1 cellular context compared by ENCODE assay signal in the genomic region with DNA sequence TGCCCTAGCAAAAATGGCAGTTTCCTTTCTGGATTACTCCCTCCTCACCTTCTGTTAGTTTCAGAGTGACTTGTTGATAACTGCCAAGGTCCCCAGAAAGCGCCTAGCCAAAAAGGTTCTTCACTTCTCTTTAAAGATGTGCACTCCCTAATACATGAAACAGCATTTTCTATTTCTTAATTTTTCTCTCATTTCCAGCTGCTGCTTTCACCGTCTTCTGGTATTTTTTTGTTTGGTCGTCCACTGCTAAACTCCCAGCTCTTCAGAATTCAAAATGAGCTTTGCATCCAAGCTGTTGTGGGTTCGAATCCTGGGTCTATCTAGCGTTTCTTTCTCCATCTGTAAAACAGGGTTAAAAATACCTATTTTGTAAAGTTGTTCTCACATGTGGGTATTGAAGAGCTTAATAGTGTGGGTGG.
TF ChIP-seq lines count a peak whose summit lies in the region.

No MANE protein-coding gene starts in this region.

TF ChIP-seq in GM12878, 131 proteins besides CTCF, POLR2A, EP300 and RAD21 (continues in another document):
- TF ChIP-seq, protein P1, sequence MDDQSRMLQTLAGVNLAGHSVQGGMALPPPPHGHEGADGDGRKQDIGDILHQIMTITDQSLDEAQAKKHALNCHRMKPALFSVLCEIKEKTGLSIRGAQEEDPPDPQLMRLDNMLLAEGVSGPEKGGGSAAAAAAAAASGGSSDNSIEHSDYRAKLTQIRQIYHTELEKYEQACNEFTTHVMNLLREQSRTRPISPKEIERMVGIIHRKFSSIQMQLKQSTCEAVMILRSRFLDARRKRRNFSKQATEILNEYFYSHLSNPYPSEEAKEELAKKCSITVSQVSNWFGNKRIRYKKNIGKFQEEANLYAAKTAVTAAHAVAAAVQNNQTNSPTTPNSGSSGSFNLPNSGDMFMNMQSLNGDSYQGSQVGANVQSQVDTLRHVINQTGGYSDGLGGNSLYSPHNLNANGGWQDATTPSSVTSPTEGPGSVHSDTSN (IDR thresholded peaks at IDR 0.05; ENCODE audit: insufficient replicate concordance, low read depth, low read length) = no peak
- no peak for TF ChIP-seq EGR1 (IDR thresholded peaks at IDR 0.05; ENCODE audit: borderline replicate concordance in 1 of 2, low read depth in 2 of 2, low read length in 2 of 2)
- no peak for TF ChIP-seq CREM (IDR thresholded peaks at IDR 0.05; ENCODE audit: low read depth)
- TF ChIP-seq MEF2B (IDR thresholded peaks at IDR 0.05; ENCODE audit: partially characterized antibody, poor library complexity, severe bottlenecking) = peak; percentile 33
- no peak for TF ChIP-seq ASH2L (IDR thresholded peaks at IDR 0.05; ENCODE audit: borderline replicate concordance, low read depth)
- TF ChIP-seq SMAD5 (IDR thresholded peaks at IDR 0.05; ENCODE audit: low read depth) = no peak
- TF ChIP-seq MXI1 (IDR thresholded peaks at IDR 0.05; ENCODE audit: low read depth, low read length) = no peak
- 0 out of 2 replicates have a peak, but pooled peaks have one; percentile 43 for TF ChIP-seq BMI1 (IDR thresholded peaks at IDR 0.05; ENCODE audit: borderline replicate concordance)
- TF ChIP-seq, protein P2, sequence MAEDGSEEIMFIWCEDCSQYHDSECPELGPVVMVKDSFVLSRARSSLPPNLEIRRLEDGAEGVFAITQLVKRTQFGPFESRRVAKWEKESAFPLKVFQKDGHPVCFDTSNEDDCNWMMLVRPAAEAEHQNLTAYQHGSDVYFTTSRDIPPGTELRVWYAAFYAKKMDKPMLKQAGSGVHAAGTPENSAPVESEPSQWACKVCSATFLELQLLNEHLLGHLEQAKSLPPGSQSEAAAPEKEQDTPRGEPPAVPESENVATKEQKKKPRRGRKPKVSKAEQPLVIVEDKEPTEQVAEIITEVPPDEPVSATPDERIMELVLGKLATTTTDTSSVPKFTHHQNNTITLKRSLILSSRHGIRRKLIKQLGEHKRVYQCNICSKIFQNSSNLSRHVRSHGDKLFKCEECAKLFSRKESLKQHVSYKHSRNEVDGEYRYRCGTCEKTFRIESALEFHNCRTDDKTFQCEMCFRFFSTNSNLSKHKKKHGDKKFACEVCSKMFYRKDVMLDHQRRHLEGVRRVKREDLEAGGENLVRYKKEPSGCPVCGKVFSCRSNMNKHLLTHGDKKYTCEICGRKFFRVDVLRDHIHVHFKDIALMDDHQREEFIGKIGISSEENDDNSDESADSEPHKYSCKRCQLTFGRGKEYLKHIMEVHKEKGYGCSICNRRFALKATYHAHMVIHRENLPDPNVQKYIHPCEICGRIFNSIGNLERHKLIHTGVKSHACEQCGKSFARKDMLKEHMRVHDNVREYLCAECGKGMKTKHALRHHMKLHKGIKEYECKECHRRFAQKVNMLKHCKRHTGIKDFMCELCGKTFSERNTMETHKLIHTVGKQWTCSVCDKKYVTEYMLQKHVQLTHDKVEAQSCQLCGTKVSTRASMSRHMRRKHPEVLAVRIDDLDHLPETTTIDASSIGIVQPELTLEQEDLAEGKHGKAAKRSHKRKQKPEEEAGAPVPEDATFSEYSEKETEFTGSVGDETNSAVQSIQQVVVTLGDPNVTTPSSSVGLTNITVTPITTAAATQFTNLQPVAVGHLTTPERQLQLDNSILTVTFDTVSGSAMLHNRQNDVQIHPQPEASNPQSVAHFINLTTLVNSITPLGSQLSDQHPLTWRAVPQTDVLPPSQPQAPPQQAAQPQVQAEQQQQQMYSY (CRISPR knock-in tag; IDR thresholded peaks at IDR 0.05) = no peak
- TF ChIP-seq, protein P3, sequence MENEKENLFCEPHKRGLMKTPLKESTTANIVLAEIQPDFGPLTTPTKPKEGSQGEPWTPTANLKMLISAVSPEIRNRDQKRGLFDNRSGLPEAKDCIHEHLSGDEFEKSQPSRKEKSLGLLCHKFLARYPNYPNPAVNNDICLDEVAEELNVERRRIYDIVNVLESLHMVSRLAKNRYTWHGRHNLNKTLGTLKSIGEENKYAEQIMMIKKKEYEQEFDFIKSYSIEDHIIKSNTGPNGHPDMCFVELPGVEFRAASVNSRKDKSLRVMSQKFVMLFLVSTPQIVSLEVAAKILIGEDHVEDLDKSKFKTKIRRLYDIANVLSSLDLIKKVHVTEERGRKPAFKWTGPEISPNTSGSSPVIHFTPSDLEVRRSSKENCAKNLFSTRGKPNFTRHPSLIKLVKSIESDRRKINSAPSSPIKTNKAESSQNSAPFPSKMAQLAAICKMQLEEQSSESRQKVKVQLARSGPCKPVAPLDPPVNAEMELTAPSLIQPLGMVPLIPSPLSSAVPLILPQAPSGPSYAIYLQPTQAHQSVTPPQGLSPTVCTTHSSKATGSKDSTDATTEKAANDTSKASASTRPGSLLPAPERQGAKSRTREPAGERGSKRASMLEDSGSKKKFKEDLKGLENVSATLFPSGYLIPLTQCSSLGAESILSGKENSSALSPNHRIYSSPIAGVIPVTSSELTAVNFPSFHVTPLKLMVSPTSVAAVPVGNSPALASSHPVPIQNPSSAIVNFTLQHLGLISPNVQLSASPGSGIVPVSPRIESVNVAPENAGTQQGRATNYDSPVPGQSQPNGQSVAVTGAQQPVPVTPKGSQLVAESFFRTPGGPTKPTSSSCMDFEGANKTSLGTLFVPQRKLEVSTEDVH (IDR thresholded peaks at IDR 0.05; ENCODE audit: low read depth, partially characterized antibody) = no peak
- no peak for TF ChIP-seq KLF5 (IDR thresholded peaks at IDR 0.05; ENCODE audit: partially characterized antibody)
- no peak for TF ChIP-seq JUND (IDR thresholded peaks at IDR 0.05; ENCODE audit: low read depth, low read length)
- TF ChIP-seq, protein P4, sequence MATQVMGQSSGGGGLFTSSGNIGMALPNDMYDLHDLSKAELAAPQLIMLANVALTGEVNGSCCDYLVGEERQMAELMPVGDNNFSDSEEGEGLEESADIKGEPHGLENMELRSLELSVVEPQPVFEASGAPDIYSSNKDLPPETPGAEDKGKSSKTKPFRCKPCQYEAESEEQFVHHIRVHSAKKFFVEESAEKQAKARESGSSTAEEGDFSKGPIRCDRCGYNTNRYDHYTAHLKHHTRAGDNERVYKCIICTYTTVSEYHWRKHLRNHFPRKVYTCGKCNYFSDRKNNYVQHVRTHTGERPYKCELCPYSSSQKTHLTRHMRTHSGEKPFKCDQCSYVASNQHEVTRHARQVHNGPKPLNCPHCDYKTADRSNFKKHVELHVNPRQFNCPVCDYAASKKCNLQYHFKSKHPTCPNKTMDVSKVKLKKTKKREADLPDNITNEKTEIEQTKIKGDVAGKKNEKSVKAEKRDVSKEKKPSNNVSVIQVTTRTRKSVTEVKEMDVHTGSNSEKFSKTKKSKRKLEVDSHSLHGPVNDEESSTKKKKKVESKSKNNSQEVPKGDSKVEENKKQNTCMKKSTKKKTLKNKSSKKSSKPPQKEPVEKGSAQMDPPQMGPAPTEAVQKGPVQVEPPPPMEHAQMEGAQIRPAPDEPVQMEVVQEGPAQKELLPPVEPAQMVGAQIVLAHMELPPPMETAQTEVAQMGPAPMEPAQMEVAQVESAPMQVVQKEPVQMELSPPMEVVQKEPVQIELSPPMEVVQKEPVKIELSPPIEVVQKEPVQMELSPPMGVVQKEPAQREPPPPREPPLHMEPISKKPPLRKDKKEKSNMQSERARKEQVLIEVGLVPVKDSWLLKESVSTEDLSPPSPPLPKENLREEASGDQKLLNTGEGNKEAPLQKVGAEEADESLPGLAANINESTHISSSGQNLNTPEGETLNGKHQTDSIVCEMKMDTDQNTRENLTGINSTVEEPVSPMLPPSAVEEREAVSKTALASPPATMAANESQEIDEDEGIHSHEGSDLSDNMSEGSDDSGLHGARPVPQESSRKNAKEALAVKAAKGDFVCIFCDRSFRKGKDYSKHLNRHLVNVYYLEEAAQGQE (IDR thresholded peaks at IDR 0.05; ENCODE audit: low read depth, low read length) = no peak
- no peak; the same call in 1 of the 2 replicates for TF ChIP-seq GABPA (IDR thresholded peaks at IDR 0.05; ENCODE audit: low read depth)
- TF ChIP-seq MEF2A (IDR thresholded peaks at IDR 0.05; ENCODE audit: insufficient read depth, low read depth, low read length) = no peak
- TF ChIP-seq, protein P5, sequence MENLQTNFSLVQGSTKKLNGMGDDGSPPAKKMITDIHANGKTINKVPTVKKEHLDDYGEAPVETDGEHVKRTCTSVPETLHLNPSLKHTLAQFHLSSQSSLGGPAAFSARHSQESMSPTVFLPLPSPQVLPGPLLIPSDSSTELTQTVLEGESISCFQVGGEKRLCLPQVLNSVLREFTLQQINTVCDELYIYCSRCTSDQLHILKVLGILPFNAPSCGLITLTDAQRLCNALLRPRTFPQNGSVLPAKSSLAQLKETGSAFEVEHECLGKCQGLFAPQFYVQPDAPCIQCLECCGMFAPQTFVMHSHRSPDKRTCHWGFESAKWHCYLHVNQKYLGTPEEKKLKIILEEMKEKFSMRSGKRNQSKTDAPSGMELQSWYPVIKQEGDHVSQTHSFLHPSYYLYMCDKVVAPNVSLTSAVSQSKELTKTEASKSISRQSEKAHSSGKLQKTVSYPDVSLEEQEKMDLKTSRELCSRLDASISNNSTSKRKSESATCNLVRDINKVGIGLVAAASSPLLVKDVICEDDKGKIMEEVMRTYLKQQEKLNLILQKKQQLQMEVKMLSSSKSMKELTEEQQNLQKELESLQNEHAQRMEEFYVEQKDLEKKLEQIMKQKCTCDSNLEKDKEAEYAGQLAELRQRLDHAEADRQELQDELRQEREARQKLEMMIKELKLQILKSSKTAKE (IDR thresholded peaks at IDR 0.05; ENCODE audit: low read depth, poor library complexity, severe bottlenecking) = peak; percentile 59
- peak; percentile 47; the same call in 1 of the 2 replicates for TF ChIP-seq NBN (IDR thresholded peaks at IDR 0.05)
- TF ChIP-seq KDM1A (IDR thresholded peaks at IDR 0.05; ENCODE audit: borderline replicate concordance) = no peak
- TF ChIP-seq, protein P6, sequence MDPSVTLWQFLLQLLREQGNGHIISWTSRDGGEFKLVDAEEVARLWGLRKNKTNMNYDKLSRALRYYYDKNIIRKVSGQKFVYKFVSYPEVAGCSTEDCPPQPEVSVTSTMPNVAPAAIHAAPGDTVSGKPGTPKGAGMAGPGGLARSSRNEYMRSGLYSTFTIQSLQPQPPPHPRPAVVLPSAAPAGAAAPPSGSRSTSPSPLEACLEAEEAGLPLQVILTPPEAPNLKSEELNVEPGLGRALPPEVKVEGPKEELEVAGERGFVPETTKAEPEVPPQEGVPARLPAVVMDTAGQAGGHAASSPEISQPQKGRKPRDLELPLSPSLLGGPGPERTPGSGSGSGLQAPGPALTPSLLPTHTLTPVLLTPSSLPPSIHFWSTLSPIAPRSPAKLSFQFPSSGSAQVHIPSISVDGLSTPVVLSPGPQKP (IDR thresholded peaks at IDR 0.05; ENCODE audit: low read depth, low read length) = no peak
- TF ChIP-seq NR2C2 (IDR thresholded peaks at IDR 0.05; ENCODE audit: borderline replicate concordance, control insufficient read depth, insufficient read length, low read depth) = no peak
- peak; percentile 96 for TF ChIP-seq ZNF217 (IDR thresholded peaks at IDR 0.05)
- TF ChIP-seq BRCA1 (IDR thresholded peaks at IDR 0.05; ENCODE audit: low read depth, low read length) = no peak
- TF ChIP-seq, protein P7, sequence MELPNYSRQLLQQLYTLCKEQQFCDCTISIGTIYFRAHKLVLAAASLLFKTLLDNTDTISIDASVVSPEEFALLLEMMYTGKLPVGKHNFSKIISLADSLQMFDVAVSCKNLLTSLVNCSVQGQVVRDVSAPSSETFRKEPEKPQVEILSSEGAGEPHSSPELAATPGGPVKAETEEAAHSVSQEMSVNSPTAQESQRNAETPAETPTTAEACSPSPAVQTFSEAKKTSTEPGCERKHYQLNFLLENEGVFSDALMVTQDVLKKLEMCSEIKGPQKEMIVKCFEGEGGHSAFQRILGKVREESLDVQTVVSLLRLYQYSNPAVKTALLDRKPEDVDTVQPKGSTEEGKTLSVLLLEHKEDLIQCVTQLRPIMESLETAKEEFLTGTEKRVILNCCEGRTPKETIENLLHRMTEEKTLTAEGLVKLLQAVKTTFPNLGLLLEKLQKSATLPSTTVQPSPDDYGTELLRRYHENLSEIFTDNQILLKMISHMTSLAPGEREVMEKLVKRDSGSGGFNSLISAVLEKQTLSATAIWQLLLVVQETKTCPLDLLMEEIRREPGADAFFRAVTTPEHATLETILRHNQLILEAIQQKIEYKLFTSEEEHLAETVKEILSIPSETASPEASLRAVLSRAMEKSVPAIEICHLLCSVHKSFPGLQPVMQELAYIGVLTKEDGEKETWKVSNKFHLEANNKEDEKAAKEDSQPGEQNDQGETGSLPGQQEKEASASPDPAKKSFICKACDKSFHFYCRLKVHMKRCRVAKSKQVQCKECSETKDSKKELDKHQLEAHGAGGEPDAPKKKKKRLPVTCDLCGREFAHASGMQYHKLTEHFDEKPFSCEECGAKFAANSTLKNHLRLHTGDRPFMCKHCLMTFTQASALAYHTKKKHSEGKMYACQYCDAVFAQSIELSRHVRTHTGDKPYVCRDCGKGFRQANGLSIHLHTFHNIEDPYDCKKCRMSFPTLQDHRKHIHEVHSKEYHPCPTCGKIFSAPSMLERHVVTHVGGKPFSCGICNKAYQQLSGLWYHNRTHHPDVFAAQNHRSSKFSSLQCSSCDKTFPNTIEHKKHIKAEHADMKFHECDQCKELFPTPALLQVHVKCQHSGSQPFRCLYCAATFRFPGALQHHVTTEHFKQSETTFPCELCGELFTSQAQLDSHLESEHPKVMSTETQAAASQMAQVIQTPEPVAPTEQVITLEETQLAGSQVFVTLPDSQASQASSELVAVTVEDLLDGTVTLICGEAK (IDR thresholded peaks at IDR 0.05; ENCODE audit: borderline replicate concordance) = 0 out of 2 replicates have a peak, but pooled peaks have one; percentile 65
- TF ChIP-seq, protein P8, sequence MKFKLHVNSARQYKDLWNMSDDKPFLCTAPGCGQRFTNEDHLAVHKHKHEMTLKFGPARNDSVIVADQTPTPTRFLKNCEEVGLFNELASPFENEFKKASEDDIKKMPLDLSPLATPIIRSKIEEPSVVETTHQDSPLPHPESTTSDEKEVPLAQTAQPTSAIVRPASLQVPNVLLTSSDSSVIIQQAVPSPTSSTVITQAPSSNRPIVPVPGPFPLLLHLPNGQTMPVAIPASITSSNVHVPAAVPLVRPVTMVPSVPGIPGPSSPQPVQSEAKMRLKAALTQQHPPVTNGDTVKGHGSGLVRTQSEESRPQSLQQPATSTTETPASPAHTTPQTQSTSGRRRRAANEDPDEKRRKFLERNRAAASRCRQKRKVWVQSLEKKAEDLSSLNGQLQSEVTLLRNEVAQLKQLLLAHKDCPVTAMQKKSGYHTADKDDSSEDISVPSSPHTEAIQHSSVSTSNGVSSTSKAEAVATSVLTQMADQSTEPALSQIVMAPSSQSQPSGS (IDR thresholded peaks at IDR 0.05; ENCODE audit: low read length) = peak; percentile 43; the same call in 1 of the 2 replicates
- TF ChIP-seq SPI1 (IDR thresholded peaks at IDR 0.05; ENCODE audit: borderline replicate concordance, insufficient read depth, low read depth, low read length) = no peak
- TF ChIP-seq POU2F2 (IDR thresholded peaks at IDR 0.05; ENCODE audit: borderline replicate concordance, low read depth, low read length) = no peak
- no peak; the same call in 1 of the 2 replicates for TF ChIP-seq NFIC (IDR thresholded peaks at IDR 0.05; ENCODE audit: low read depth, low read length)
- TF ChIP-seq ATF7 (IDR thresholded peaks at IDR 0.05; ENCODE audit: low read depth) = no peak; the same call in 1 of the 2 replicates
- no peak for TF ChIP-seq BACH1 (IDR thresholded peaks at IDR 0.05; ENCODE audit: borderline replicate concordance)
- no peak for TF ChIP-seq ZNF384 (IDR thresholded peaks at IDR 0.05; ENCODE audit: borderline replicate concordance, low read depth, low read length)
- TF ChIP-seq PAX8 (IDR thresholded peaks at IDR 0.05) = no peak
- TF ChIP-seq ZNF207 (IDR thresholded peaks at IDR 0.05; ENCODE audit: borderline replicate concordance) = peak; percentile 31; the same call in 1 of the 2 replicates
